ENCODE assay signal across 1 cellular context in the genomic region with DNA sequence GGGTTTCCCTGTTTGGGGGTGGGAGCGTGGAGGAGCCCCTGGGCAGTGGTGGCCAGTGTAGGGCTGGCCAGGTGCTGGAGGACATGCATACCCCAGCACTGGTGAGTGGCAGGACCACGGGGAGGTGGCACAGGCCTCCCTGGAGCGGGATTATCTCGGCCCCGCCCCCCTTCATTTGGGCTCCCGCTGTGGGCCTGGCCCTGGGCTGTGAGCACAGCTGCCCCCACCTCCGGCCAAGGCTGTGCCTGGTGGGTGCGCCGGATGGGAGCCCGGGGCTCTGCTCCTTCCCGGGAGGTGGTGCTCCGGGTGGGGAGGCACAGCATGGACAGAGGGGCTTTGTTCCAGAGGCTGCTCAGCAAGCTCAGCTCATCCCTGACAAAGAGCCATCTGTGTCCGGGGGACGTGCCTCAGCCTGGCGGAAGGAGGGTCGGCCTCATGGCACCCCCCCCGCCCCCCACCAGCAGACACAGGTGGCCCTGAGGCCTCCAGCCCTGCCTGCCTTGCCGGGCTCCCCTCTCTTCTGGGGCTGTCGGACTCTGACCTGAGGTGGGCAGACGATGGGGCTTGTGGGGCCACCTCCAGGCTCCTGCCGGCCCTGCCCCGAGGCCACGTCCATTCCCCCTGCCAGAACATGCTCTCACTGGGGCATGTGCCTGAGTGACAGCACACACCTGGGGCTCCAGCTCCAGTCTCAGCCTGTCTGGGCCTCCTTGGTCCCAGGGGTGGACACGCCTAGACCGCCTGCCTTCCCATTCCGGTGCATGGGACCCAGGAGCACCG.
TF ChIP-seq lines count a peak whose summit lies in the region.

No MANE protein-coding gene starts in this region.

TF ChIP-seq in WTC11, 78 proteins besides CTCF, POLR2A, EP300 and RAD21 (continued from another document):
- TF ChIP-seq, protein P1, sequence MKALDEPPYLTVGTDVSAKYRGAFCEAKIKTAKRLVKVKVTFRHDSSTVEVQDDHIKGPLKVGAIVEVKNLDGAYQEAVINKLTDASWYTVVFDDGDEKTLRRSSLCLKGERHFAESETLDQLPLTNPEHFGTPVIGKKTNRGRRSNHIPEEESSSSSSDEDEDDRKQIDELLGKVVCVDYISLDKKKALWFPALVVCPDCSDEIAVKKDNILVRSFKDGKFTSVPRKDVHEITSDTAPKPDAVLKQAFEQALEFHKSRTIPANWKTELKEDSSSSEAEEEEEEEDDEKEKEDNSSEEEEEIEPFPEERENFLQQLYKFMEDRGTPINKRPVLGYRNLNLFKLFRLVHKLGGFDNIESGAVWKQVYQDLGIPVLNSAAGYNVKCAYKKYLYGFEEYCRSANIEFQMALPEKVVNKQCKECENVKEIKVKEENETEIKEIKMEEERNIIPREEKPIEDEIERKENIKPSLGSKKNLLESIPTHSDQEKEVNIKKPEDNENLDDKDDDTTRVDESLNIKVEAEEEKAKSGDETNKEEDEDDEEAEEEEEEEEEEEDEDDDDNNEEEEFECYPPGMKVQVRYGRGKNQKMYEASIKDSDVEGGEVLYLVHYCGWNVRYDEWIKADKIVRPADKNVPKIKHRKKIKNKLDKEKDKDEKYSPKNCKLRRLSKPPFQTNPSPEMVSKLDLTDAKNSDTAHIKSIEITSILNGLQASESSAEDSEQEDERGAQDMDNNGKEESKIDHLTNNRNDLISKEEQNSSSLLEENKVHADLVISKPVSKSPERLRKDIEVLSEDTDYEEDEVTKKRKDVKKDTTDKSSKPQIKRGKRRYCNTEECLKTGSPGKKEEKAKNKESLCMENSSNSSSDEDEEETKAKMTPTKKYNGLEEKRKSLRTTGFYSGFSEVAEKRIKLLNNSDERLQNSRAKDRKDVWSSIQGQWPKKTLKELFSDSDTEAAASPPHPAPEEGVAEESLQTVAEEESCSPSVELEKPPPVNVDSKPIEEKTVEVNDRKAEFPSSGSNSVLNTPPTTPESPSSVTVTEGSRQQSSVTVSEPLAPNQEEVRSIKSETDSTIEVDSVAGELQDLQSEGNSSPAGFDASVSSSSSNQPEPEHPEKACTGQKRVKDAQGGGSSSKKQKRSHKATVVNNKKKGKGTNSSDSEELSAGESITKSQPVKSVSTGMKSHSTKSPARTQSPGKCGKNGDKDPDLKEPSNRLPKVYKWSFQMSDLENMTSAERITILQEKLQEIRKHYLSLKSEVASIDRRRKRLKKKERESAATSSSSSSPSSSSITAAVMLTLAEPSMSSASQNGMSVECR (CRISPR knock-in tag; IDR thresholded peaks at IDR 0.05; ENCODE audit: borderline replicate concordance): no peak
